ENCODE assay signal across 8 cellular contexts in the genomic region with DNA sequence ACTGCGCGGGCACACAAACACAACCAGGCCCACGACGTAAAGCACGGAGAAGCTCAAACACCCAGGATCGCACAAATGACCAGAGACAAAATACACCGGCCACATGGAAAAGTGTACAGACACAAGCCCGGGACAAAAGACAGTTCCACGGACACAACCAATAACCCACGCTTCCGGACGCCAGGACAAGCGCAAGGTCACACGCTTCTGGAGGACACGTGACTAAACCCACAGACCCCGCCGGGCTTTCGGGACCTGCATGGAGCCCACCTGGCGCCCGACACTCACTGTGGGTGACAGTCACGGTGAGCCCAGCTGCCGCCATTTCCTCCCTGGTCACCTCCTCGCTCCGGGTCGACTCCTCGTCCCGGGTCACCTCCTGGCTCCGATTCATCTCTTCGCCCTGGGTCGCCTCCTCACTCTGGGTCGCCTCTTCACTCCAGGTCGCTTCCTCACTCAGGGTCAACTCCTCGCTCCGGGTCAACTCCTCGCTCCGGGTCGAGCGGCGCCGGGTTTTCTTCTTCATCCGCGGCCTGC. TPM values are rescaled to one million over a fixed set of nuclear protein-coding genes. Genes with fewer than 3 reads are reported as not detected.
DNase-seq lines count a peak whose midpoint lies in the region; ATAC-seq, FAIRE-seq and TF ChIP-seq lines count a peak whose summit lies in the region.

No MANE protein-coding gene starts in this region.

- FAIRE-seq in small intestine (lab: Jason Lieb, UNC) = no peak

- peak overlapping the region; percentile 93 for H3K27ac ChIP-seq in C4-2B
- H3K27ac ChIP-seq in brain microvascular endothelial cell = peak overlapping the region; percentile 47
- H3K27ac ChIP-seq in small intestine (ENCODE audit: low read depth in 1 of 2, low read length in 1 of 2) = peak overlapping the region; percentile 86 to 88

- H3K36me3 ChIP-seq in brain microvascular endothelial cell (replicated peaks) (peaks cover 40% of the 10 kb centered on the region), small intestine (ENCODE audit: control insufficient read depth in 2 of 2, insufficient read depth in 2 of 2, low read length in 2 of 2) (peaks cover 14 to 15% of the 10 kb centered on the region in 2 donors)

- H3K4me3 ChIP-seq in brain microvascular endothelial cell (ENCODE audit: low read depth, low read length) (peak overlapping the region; percentile 99), small intestine (ENCODE audit: low read depth in 1 of 2, low read length in 2 of 2) (peak overlapping the region; percentile 81)

- H3K4me3 Mint-ChIP-seq in immature natural killer cell = peak overlapping the region; percentile 91 to 99 (median 93)

- H3K36me3 Mint-ChIP-seq in immature natural killer cell = peaks cover 15 to 37% (median 17%) of the 10 kb centered on the region in 3 donors

- peak; percentile 41 for TF ChIP-seq POLR2A in GM19099 (IDR thresholded peaks at IDR 0.05; ENCODE audit: extremely low read depth, insufficient read length, low read depth)

- peak; percentile 24 for ATAC-seq in HG03280 (IDR thresholded peaks at IDR 0.05; ENCODE audit: unreplicated experiment)

- DNase-seq in SW480 (ENCODE audit: low spot score) = peak; percentile 13
- DNase-seq in brain microvascular endothelial cell = no peak
- DNase-seq in immature natural killer cell = peak; percentile 51 to 55 (median 54)
- peak; percentile 52 for DNase-seq in small intestine
- no peak for DNase-seq in SHP77 (lab: John Stamatoyannopoulos, UW)

- peaks cover 31 to 74% of the 10 kb centered on the region in 2 donors for H3K4me1 Mint-ChIP-seq in immature natural killer cell

- no peak for TF ChIP-seq CTCF in C4-2B (conservative IDR thresholded peaks at IDR 0.05)
- no peak for TF ChIP-seq CTCF in brain microvascular endothelial cell (IDR thresholded peaks at IDR 0.05; ENCODE audit: low read depth, low read length, missing control alignments)

- H3K9me3 Mint-ChIP-seq in immature natural killer cell = no peaks in the 10 kb centered on the region

- peak overlapping the region; percentile 89 to 98 (median 94) for H3K27ac Mint-ChIP-seq in immature natural killer cell

- 0% methylated on average over 42 of the region's 42 CpGs for WGBS in small intestine, 3 donors

- peaks cover 3 to 9% (median 4%) of the 10 kb centered on the region in 3 donors for H3K27me3 Mint-ChIP-seq in immature natural killer cell (ENCODE audit: low read depth in 3 of 3)

- H3K27me3 ChIP-seq in brain microvascular endothelial cell (replicated peaks) (no peaks in the 10 kb centered on the region), small intestine (ENCODE audit: control insufficient read depth in 2 of 2, insufficient read depth in 2 of 2, low read length in 2 of 2) (no peaks in the 10 kb centered on the region)

- peaks cover 3 to 5% of the 10 kb centered on the region in 2 donors for H3K4me1 ChIP-seq in small intestine (ENCODE audit: control insufficient read depth in 2 of 2, insufficient read depth in 1 of 2, low read depth in 1 of 2, low read length in 1 of 2)

- in situ Hi-C loops in brain microvascular endothelial cell (cut with HindIII; ENCODE audit: low pct_ligation_motif_present, low sequenced_read_pairs) = no loop called here

- no peaks in the 10 kb centered on the region for H3K9me3 ChIP-seq in small intestine (ENCODE audit: control insufficient read depth, low read depth)

RNA-seq across cellular contexts. Expression of a gene that starts 0.5 kb away (rescaled TPM):
- polyA plus RNA-seq in immature natural killer cell (100 to 1,000 TPM in 2 of 3 donors, 10 to 100 TPM in 1; 94.7 to 164 (median 137) TPM), small intestine (100 to 1,000 TPM; 104 to 194 (median 160) TPM)

RNA-seq across cellular contexts. Expression of a gene that starts 0.8 kb away (rescaled TPM):
- 10 to 100 TPM; 44.0 to 66.2 (median 57.6) TPM for polyA plus RNA-seq in immature natural killer cell
- polyA plus RNA-seq in small intestine = 100 to 1,000 TPM in 2 of 3 donors, 10 to 100 TPM in 1; 78.1 to 212 (median 185) TPM

RNA-seq across cellular contexts. Expression of a gene that starts 24.0 kb away (rescaled TPM):
- polyA plus RNA-seq in immature natural killer cell = not detected
- polyA plus RNA-seq in small intestine = 1,000 to 10,000 TPM in 2 of 3 donors, 100 to 1,000 TPM in 1; 659 to 2,061 (median 1,209) TPM

RNA-seq across cellular contexts. Expression of a gene that starts 26.3 kb away (rescaled TPM):
- 10 to 100 TPM in 2 of 3 donors, 1 to 10 TPM in 1; 8.8 to 27.0 (median 11.8) TPM for polyA plus RNA-seq in immature natural killer cell
- 10 to 100 TPM; 12.6 to 23.5 (median 20.8) TPM for polyA plus RNA-seq in small intestine

Comparison
In these comparisons a context has a peak if more than half of its experiments do, and no peak if none do; other contexts are left out.
1. DNase-seq: peak in SW480 (single experiment), immature natural killer cell (3 of 3) and small intestine (single experiment); none in brain microvascular endothelial cell (single experiment) and SHP77 (0 of 2).
2. RNA of a gene that starts 24.0 kb away (polyA plus RNA-seq): 659 to 2,061 TPM in small intestine; not detected in immature natural killer cell; every median in the first group is over 100 times any median in the second.
3. Peak in every context shown above with its lines, with median percentiles within 50 percentile points of each other: H3K27ac ChIP-seq.